ENCODE assay signal across 9 cellular contexts in genomic region chr1:233614743-233615521, GRCh38. TPM values are rescaled to one million over a fixed set of nuclear protein-coding genes. Genes with fewer than 3 reads are reported as not detected.
DNase-seq lines count a peak whose midpoint lies in the region; ATAC-seq lines count a peak whose summit lies in the region.
"Had no signal": no experiment of that assay in that cellular context is flagged by ENCODE, and none has a peak within 500 bp of the region (broad histone marks: within the 10 kb centered on the region; RNA-seq: fewer than 3 reads in every experiment).

No MANE protein-coding gene starts in this region.

- no peaks in the 10 kb centered on the region for H3K27me3 ChIP-seq in aorta (ENCODE audit: control insufficient read depth in 1 of 2, insufficient read depth in 2 of 2, low read length in 1 of 2)

- DNase-seq in Daoy (ENCODE audit: low read depth): peak; percentile 22
- DNase-seq in T-helper 2 cell treated with Interferon-gamma antibody and Interleukin-4, amounts not matched to agents 5 μg/mL and 100 μg/mL, for 36 hours (ENCODE audit: low spot score): no peak
- DNase-seq in left ventricle myocardium superior: no peak
- no peak for DNase-seq in ureter (ENCODE audit: low spot score)
- no peak for DNase-seq in aorta

- peaks cover 20% of the 10 kb centered on the region for H3K4me1 Mint-ChIP-seq in T-helper 2 cell treated with Interferon-gamma antibody and Interleukin-4, amounts not matched to agents 5 μg/mL and 100 μg/mL, for 36 hours (ENCODE audit: low read depth)

- 17 to 39% methylated on average over 36 of the region's 36 CpGs for WGBS in aorta, 2 donors

- no peaks in the 10 kb centered on the region for H3K36me3 ChIP-seq in aorta (ENCODE audit: control insufficient read depth in 1 of 2, insufficient read depth in 2 of 2, low read length in 1 of 2)

- intact Hi-C loops in left ventricle myocardium superior (cut with micrococcal nuclease) (no loop called here), aorta (cut with DNase I) (no loop called here)

- peaks cover 12% of the 10 kb centered on the region for H3K36me3 Mint-ChIP-seq in T-helper 2 cell treated with Interferon-gamma antibody and Interleukin-4, amounts not matched to agents 5 μg/mL and 100 μg/mL, for 36 hours (ENCODE audit: low read depth)

- peak overlapping the region; percentile 62 for H3K27ac Mint-ChIP-seq in T-helper 2 cell treated with Interferon-gamma antibody and Interleukin-4, amounts not matched to agents 5 μg/mL and 100 μg/mL, for 36 hours

- no peaks in the 10 kb centered on the region for H3K4me1 ChIP-seq in aorta (ENCODE audit: control insufficient read depth in 1 of 2, insufficient read depth in 2 of 2, low read length in 2 of 2)

- ATAC-seq in GM21576 (IDR thresholded peaks at IDR 0.05; ENCODE audit: unreplicated experiment) (peak; percentile 54), left ventricle myocardium superior (peak; percentile 5), HG03139 (IDR thresholded peaks at IDR 0.05; ENCODE audit: unreplicated experiment) (no peak), aorta (ENCODE audit: low FRiP score) (no peak)

- H3K27me3 Mint-ChIP-seq in T-helper 2 cell treated with Interferon-gamma antibody and Interleukin-4, amounts not matched to agents 5 μg/mL and 100 μg/mL, for 36 hours (ENCODE audit: low read depth): peaks cover 58% of the 10 kb centered on the region

- H3K27ac ChIP-seq in temporal lobe (ENCODE audit: low read depth, low read length): peak overlapping the region; percentile 3
- no peak overlapping the region for H3K27ac ChIP-seq in aorta (ENCODE audit: low read depth in 1 of 2, low read length in 2 of 2)
- H3K27ac ChIP-seq: HL-60 had no signal

- H3K9me3 ChIP-seq in aorta (ENCODE audit: control insufficient read depth, low read length): no peaks in the 10 kb centered on the region

- peak overlapping the region; percentile 85 for H3K4me3 Mint-ChIP-seq in T-helper 2 cell treated with Interferon-gamma antibody and Interleukin-4, amounts not matched to agents 5 μg/mL and 100 μg/mL, for 36 hours

- H3K4me3 ChIP-seq in aorta (ENCODE audit: low read length in 2 of 2): peak overlapping the region in 1 of 2 donors; percentile 57

- H3K9me3 Mint-ChIP-seq in T-helper 2 cell treated with Interferon-gamma antibody and Interleukin-4, amounts not matched to agents 5 μg/mL and 100 μg/mL, for 36 hours: no peaks in the 10 kb centered on the region

RNA-seq across cellular contexts. Expression of gene KCNK1, which starts 1.0 kb away (rescaled TPM):
- total RNA-seq in Daoy (2014; rRNA removed; shearing (Covaris generic)): 12.7 and 19.3 TPM in 2 replicates
- total RNA-seq in left ventricle myocardium superior (29.7 TPM), temporal lobe (3.0 TPM), ureter (6.9 TPM), aorta (1 to 10 TPM; 5.9 to 7.0 TPM)
- polyA plus RNA-seq in aorta: 1 to 10 TPM in 1 of 2 donors, not detected in 1; 1.5 TPM

Comparison
In these comparisons a context has a peak if more than half of its experiments do, and no peak if none do; other contexts are left out.
1. ATAC-seq: peak in GM21576 (single experiment) and left ventricle myocardium superior (single experiment); none in HG03139 (single experiment) and aorta (single experiment).